In the genomic region with DNA sequence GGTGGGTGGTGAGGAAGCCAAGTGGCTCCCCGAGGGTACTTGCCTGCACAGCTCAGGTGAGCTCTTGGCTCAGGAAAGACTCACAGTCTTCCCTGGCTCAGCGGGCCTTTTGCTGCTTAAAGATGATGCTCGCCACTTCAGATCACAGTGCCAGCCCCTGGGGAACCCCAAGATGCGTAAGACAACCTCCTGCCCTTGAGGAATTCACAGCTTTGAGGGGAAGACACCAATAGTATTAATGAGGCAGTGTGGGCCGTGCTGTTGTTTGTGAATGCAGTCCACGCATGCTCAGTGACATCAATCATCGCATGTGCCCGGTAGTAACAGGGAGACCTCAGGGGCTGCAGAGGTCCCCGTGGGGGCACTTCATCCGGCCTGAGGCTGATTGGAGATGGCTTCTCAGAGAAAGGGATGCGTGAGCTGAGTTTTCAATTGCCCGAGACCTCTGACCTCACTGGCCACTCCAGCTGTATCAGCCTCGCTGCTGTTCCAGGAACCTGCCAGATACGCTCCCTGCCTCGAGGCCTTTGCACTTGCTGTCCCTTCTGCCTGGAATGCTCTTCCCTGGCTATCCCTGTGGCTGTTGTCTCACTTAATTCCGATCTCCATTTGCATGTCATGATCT, we compare ENCODE assay signal across 1 cellular context.
TF ChIP-seq lines count a peak whose summit lies in the region.

No MANE protein-coding gene starts in this region.

TF ChIP-seq in K562, 482 proteins besides CTCF, POLR2A, EP300 and RAD21 (continued from another document):
- TF ChIP-seq, protein P1, sequence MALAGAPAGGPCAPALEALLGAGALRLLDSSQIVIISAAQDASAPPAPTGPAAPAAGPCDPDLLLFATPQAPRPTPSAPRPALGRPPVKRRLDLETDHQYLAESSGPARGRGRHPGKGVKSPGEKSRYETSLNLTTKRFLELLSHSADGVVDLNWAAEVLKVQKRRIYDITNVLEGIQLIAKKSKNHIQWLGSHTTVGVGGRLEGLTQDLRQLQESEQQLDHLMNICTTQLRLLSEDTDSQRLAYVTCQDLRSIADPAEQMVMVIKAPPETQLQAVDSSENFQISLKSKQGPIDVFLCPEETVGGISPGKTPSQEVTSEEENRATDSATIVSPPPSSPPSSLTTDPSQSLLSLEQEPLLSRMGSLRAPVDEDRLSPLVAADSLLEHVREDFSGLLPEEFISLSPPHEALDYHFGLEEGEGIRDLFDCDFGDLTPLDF (CRISPR knock-in tag; IDR thresholded peaks at IDR 0.05), result no peak
- TF ChIP-seq, protein P2, sequence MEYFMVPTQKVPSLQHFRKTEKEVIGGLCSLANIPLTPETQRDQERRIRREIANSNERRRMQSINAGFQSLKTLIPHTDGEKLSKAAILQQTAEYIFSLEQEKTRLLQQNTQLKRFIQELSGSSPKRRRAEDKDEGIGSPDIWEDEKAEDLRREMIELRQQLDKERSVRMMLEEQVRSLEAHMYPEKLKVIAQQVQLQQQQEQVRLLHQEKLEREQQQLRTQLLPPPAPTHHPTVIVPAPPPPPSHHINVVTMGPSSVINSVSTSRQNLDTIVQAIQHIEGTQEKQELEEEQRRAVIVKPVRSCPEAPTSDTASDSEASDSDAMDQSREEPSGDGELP (CRISPR knock-in tag; IDR thresholded peaks at IDR 0.05; ENCODE audit: borderline replicate concordance), result peak; percentile 14; the same call in 1 of the 2 replicates
